9 cellular contexts compared by ENCODE assay signal in the genomic region with DNA sequence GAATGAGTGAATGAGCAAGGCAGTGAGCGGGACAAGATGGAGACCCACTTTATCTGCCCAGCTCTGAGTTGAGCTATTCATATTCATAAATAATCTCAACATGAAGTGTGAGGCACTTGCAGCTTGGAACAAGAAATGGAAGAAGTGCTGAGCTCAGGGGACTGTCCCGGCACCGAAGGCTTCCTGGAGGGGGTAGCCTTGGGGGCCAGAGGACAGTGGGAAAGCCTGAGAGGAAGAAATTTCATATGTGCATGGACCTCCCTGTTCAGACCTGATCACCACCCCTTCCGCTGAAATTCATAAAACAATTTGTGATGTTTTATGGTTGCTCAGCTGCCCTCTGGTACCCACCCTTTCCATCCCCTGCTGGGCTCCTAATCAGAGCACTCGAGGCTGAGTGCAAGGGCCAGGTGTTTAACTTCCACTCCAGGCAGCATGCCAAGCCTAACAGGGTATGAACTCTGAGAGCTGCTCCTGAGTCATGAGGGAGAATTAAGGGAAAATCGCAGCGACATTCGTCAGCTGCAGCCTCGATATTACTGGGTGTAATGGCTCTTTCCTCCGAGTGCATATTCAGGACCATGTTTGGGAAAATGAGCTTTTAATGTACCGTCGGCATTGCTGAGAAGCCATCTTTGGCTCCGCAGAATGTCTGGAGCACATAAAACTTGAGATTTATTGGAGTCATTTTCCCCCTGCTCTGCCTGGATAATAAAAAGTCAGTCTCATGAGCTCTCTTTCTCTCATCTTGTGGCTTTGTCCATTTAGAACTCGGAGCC.
DNase-seq lines count a peak whose midpoint lies in the region; ATAC-seq and TF ChIP-seq lines count a peak whose summit lies in the region.
"Had no signal": no experiment of that assay in that cellular context is flagged by ENCODE, and none has a peak within 500 bp of the region (broad histone marks: within the 10 kb centered on the region; RNA-seq: fewer than 3 reads in every experiment).

No MANE protein-coding gene starts in this region.

- intact Hi-C loops in left lung (cut with DNase I): no loop called here
- intact Hi-C loops in CD4-positive, alpha-beta T cell (cut with DNase I, micrococcal nuclease): loop anchor here in 1 of 2 experiments (5.0 kb wide), 1 partner anchor 41 kb away; no protein-coding TSS in a partner anchor

- POLR2A ChIA-PET in CD4-positive, alpha-beta T cell (lab: Charles Lee): interaction anchor here (1.0 kb wide), 1 partner anchor 13 kb away, joined by 3 read pairs; no protein-coding TSS in a partner anchor

- H3K4me3 ChIP-seq in AG09309 (ENCODE audit: control insufficient read depth, low read depth, low read length) (no peak overlapping the region), WI38 (ENCODE audit: low read depth, low read length) (peak overlapping the region; percentile 19; the same call in 1 of the 2 replicates), left lung (no peak overlapping the region), coronary artery (no peak overlapping the region)

- peak; percentile 93 for ATAC-seq in left lung
- ATAC-seq in HG03135 (IDR thresholded peaks at IDR 0.05; ENCODE audit: unreplicated experiment): no peak
- ATAC-seq in CD4-positive, alpha-beta T cell (ENCODE audit: poor library complexity): no peak

- no peak overlapping the region for H3K27ac Mint-ChIP-seq in type B pancreatic cell
- H3K27ac Mint-ChIP-seq in CD4-positive, alpha-beta T cell: no peak overlapping the region

- H3K27me3 ChIP-seq in left lung: peaks cover 0 to 7% of the 10 kb centered on the region in 2 donors
- H3K27me3 ChIP-seq in CD4-positive, alpha-beta T cell (ENCODE audit: control insufficient read depth, insufficient read depth, low read length): no peaks in the 10 kb centered on the region

- peaks cover 20% of the 10 kb centered on the region for H3K4me1 Mint-ChIP-seq in type B pancreatic cell (ENCODE audit: unreplicated experiment)
- peaks cover 64% of the 10 kb centered on the region for H3K4me1 Mint-ChIP-seq in CD4-positive, alpha-beta T cell (ENCODE audit: low read depth)

- DNase-seq in AG09309 (ENCODE audit: low read depth) (peak; percentile 54), NCI-H1105 (lab: John Stamatoyannopoulos, UW) (peak; percentile 98), left lung (peak in 1 of 2 donors; percentile 84), type B pancreatic cell (ENCODE audit: extremely low spot score, unreplicated experiment) (no peak), coronary artery (ENCODE audit: low spot score) (no peak)
- no peak for DNase-seq in CD4-positive, alpha-beta T cell

- H3K36me3 ChIP-seq in left lung: no peaks in the 10 kb centered on the region
- H3K36me3 ChIP-seq: neutrophil had no signal

- H3K9me3 ChIP-seq in left lung: no peaks in the 10 kb centered on the region
- H3K9me3 ChIP-seq in CD4-positive, alpha-beta T cell (ENCODE audit: control insufficient read depth, low read length): no peaks in the 10 kb centered on the region
- H3K9me3 ChIP-seq: neutrophil had no signal

- H3K4me1 ChIP-seq in left lung: peaks cover 0 to 36% of the 10 kb centered on the region in 2 donors

- peaks cover 12% of the 10 kb centered on the region for H3K27me3 Mint-ChIP-seq in type B pancreatic cell
- H3K27me3 Mint-ChIP-seq in CD4-positive, alpha-beta T cell: no peaks in the 10 kb centered on the region

- no peaks in the 10 kb centered on the region for H3K9me3 Mint-ChIP-seq in type B pancreatic cell
- H3K9me3 Mint-ChIP-seq in CD4-positive, alpha-beta T cell: no peaks in the 10 kb centered on the region

- CTCF ChIA-PET in CD4-positive, alpha-beta T cell (lab: Charles Lee): no interaction called here

- H3K27ac ChIP-seq in left lung: peak overlapping the region; percentile 9 to 11
- no peak overlapping the region for H3K27ac ChIP-seq in CD4-positive, alpha-beta T cell (ENCODE audit: low read depth, low read length)
- peak overlapping the region in 1 of 2 donors; percentile 25 for H3K27ac ChIP-seq in coronary artery
- H3K27ac ChIP-seq: neutrophil had no signal

- H3K4me3 Mint-ChIP-seq in type B pancreatic cell: no peak overlapping the region
- no peak overlapping the region for H3K4me3 Mint-ChIP-seq in CD4-positive, alpha-beta T cell

- TF ChIP-seq CTCF in AG09309 (IDR thresholded peaks at IDR 0.05; ENCODE audit: control insufficient read depth, insufficient read depth, low read depth, low read length, missing control alignments): no peak
- TF ChIP-seq CTCF in WI38 (IDR thresholded peaks at IDR 0.05; ENCODE audit: low read depth, low read length): no peak
- no peak for TF ChIP-seq CTCF in left lung (IDR thresholded peaks at IDR 0.05)
- TF ChIP-seq CTCF in type B pancreatic cell (conservative IDR thresholded peaks at IDR 0.05): no peak
- TF ChIP-seq CTCF in CD4-positive, alpha-beta T cell (IDR thresholded peaks at IDR 0.05): no peak
- TF ChIP-seq CTCF in coronary artery (IDR thresholded peaks at IDR 0.05): no peak

- H3K36me3 Mint-ChIP-seq in type B pancreatic cell: no peaks in the 10 kb centered on the region
- no peaks in the 10 kb centered on the region for H3K36me3 Mint-ChIP-seq in CD4-positive, alpha-beta T cell (ENCODE audit: low read depth)

Comparison
In these comparisons a context has a peak if more than half of its experiments do, and no peak if none do; other contexts are left out.
1. DNase-seq: peak in AG09309 (single experiment) and NCI-H1105 (single experiment); none in type B pancreatic cell (single experiment), CD4-positive, alpha-beta T cell (0 of 10) and coronary artery (single experiment).